23 cellular contexts compared by ENCODE assay signal in genomic region chr17:4488989-4489595, GRCh38. TPM values are rescaled to one million over a fixed set of nuclear protein-coding genes. Genes with fewer than 3 reads are reported as not detected.
DNase-seq lines count a peak whose midpoint lies in the region; ATAC-seq and TF ChIP-seq lines count a peak whose summit lies in the region.
"Had no signal": no experiment of that assay in that cellular context is flagged by ENCODE, and none has a peak within 500 bp of the region (broad histone marks: within the 10 kb centered on the region; RNA-seq: fewer than 3 reads in every experiment).

No MANE protein-coding gene starts in this region.

- H3K27ac ChIP-seq in lower lobe of right lung (peak overlapping the region; percentile 73), thyroid gland (peak overlapping the region; percentile 13 to 88 (median 61)), heart right ventricle (no peak overlapping the region)
- H3K27ac ChIP-seq: 22Rv1, gastrocnemius medialis had no signal

- TF ChIP-seq POLR2A in thyroid gland (IDR thresholded peaks at IDR 0.05): no peak

- WGBS in thyroid gland, 2 donors: 40 to 43% methylated on average over 11 to 15 of the region's 15 CpGs
- WGBS in heart right ventricle, 2 donors: 94 to 95% methylated on average over 15 of the region's 15 CpGs

- TF ChIP-seq CTCF in choroid plexus epithelial cell (conservative IDR thresholded peaks at IDR 0.05; ENCODE audit: low read depth, low read length): no peak
- no peak for TF ChIP-seq CTCF in lower lobe of right lung (IDR thresholded peaks at IDR 0.05)
- TF ChIP-seq CTCF in thyroid gland (IDR thresholded peaks at IDR 0.05): no peak
- TF ChIP-seq CTCF in heart right ventricle (IDR thresholded peaks at IDR 0.05): no peak

- H3K4me3 ChIP-seq in choroid plexus epithelial cell (ENCODE audit: low read depth, low read length) (no peak overlapping the region), lower lobe of right lung (no peak overlapping the region), thyroid gland (replicated peaks in 1 of 3) (no peak overlapping the region), heart right ventricle (no peak overlapping the region)
- H3K4me3 ChIP-seq: gastrocnemius medialis had no signal

- intact Hi-C loops in lower lobe of right lung (cut with DNase I): no loop called here
- intact Hi-C loops in thyroid gland (cut with DNase I): no loop called here
- intact Hi-C loops in heart right ventricle (cut with DNase I): loop anchor here in 1 of 10 donors (10.0 kb wide), 1 partner anchor 64 kb away; no protein-coding TSS in a partner anchor

- H3K27me3 ChIP-seq in lower lobe of right lung (ENCODE audit: low read depth) (no peaks in the 10 kb centered on the region), thyroid gland (no peaks in the 10 kb centered on the region), heart right ventricle (no peaks in the 10 kb centered on the region)
- H3K27me3 ChIP-seq: gastrocnemius medialis had no signal

- H3K4me1 ChIP-seq in lower lobe of right lung (peaks cover 20% of the 10 kb centered on the region), thyroid gland (peaks cover 11 to 19% of the 10 kb centered on the region in 2 donors), heart right ventricle (peaks cover 0 to 30% (median 16%) of the 10 kb centered on the region in 9 donors)
- H3K4me1 ChIP-seq: gastrocnemius medialis had no signal

- DNase-seq in DMS 273 (lab: John Stamatoyannopoulos, UW; ENCODE audit: unreplicated experiment): peak; percentile 31
- no peak for DNase-seq in DMS 273 treated with DMSO at 0.1 percent for 48 hours (lab: John Stamatoyannopoulos, UW)
- peak; percentile 25 for DNase-seq in choroid plexus epithelial cell (ENCODE audit: low read depth)
- peak; percentile 83 for DNase-seq in lower lobe of right lung
- peak; percentile 87 to 93 for DNase-seq in thyroid gland
- DNase-seq in activated CD4-positive, alpha-beta T cell treated with anti-CD3 and anti-CD28 coated beads, Interleukin-2, amount 50 U/mL, for 1 hour: no peak
- no peak for DNase-seq in heart right ventricle
- DNase-seq: activated CD4-positive, alpha-beta memory T cell treated with anti-CD3 and anti-CD28 coated beads for 36 hours; activated CD8-positive, alpha-beta memory T cell treated with anti-CD3 and anti-CD28 coated beads, Interleukin-2, amount 50 U/mL, for 48 hours; anterior cingulate cortex; CD4-positive, CD25-positive, alpha-beta regulatory T cell; gastrocnemius medialis; NCI-H1105 treated with DMSO at 0.1 percent for 48 hours; NCI-H2081; NCI-H446; SK-N-SH; stimulated activated CD4-positive, alpha-beta T cell treated with anti-CD3 and anti-CD28 coated beads, Interleukin-15, amount 100 ng/mL, for 24 hours; stimulated activated naive CD4-positive, alpha-beta T cell had no signal

- H3K9me3 ChIP-seq in lower lobe of right lung: no peaks in the 10 kb centered on the region
- H3K9me3 ChIP-seq in thyroid gland: no peaks in the 10 kb centered on the region
- no peaks in the 10 kb centered on the region for H3K9me3 ChIP-seq in heart right ventricle
- H3K9me3 ChIP-seq: gastrocnemius medialis, SK-N-SH had no signal

- H3K36me3 ChIP-seq in lower lobe of right lung (no peaks in the 10 kb centered on the region), thyroid gland (no peaks in the 10 kb centered on the region), heart right ventricle (no peaks in the 10 kb centered on the region)
- H3K36me3 ChIP-seq: gastrocnemius medialis had no signal

- ATAC-seq in lower lobe of right lung (peak; percentile 85 to 86), HG02798 (IDR thresholded peaks at IDR 0.05; ENCODE audit: poor library complexity, unreplicated experiment) (no peak), heart right ventricle (no peak)
- ATAC-seq: activated CD4-positive, CD25-positive, alpha-beta regulatory T cell treated with anti-CD3 and anti-CD28 coated beads, Interleukin-2, amount 50 U/mL, for 24 hours; gastrocnemius medialis had no signal

RNA-seq across cellular contexts. Expression of gene SPNS2, which starts 9.6 kb away (rescaled TPM):
- total RNA-seq in lower lobe of right lung (42.0 TPM), thyroid gland (10 to 100 TPM in 1 of 4 donors, 1 to 10 TPM in 3; 5.6 to 16.3 (median 8.1) TPM), heart right ventricle (10 to 100 TPM in 4 of 10 donors, 1 to 10 TPM in 6; 4.5 to 19.9 (median 8.9) TPM)
- polyA plus RNA-seq in heart right ventricle: 10 to 100 TPM; 22.0 to 27.7 TPM
- polyA plus RNA-seq: CD4-positive, CD25-positive, alpha-beta regulatory T cell had no signal

RNA-seq across cellular contexts. Expression of gene SPNS3, which starts 55.4 kb away (rescaled TPM):
- total RNA-seq in lower lobe of right lung (0.24 TPM), thyroid gland (under 1 TPM in 1 of 4 donors, not detected in 3; 0.54 TPM), heart right ventricle (1 to 10 TPM in 5 of 10 donors, under 1 TPM in 4, not detected in 1; 0.22 to 4.2 (median 1.3) TPM)
- polyA plus RNA-seq in heart right ventricle: under 1 TPM; 0.13 to 0.59 TPM
- total RNA-seq: gastrocnemius medialis, neural crest cell, progenitor cell of endocrine pancreas had no signal

Comparison
In these comparisons a context has a peak if more than half of its experiments do, and no peak if none do; other contexts are left out.
1. DNase-seq: peak in DMS 273 (single experiment), choroid plexus epithelial cell (single experiment), lower lobe of right lung (single experiment) and thyroid gland (2 of 2); none in DMS 273 treated with DMSO at 0.1 percent for 48 hours (single experiment), activated CD4-positive, alpha-beta T cell treated with anti-CD3 and anti-CD28 coated beads, Interleukin-2, amount 50 U/mL, for 1 hour (single experiment) and heart right ventricle (0 of 2).
2. ATAC-seq: peak in lower lobe of right lung (2 of 2); none in HG02798 (single experiment) and heart right ventricle (0 of 8).
3. H3K27ac ChIP-seq: peak in lower lobe of right lung (single experiment) and thyroid gland (3 of 3); none in heart right ventricle (0 of 10).